In genomic region chr3:149954812-149955211, GRCh38 we compare ENCODE assay signal across 1 cellular context.
A peak's percentile ranks its signal among the peaks of the same experiment; 100 is the strongest.
TF ChIP-seq lines count a peak whose summit lies in the region.

No MANE protein-coding gene starts in this region.

TF ChIP-seq in SK-N-SH treated with all-trans-retinoic acid at 6 μM for 48 hours, 23 proteins besides CTCF, POLR2A, EP300 and RAD21 (continued from another document):
- TF ChIP-seq, protein P1, sequence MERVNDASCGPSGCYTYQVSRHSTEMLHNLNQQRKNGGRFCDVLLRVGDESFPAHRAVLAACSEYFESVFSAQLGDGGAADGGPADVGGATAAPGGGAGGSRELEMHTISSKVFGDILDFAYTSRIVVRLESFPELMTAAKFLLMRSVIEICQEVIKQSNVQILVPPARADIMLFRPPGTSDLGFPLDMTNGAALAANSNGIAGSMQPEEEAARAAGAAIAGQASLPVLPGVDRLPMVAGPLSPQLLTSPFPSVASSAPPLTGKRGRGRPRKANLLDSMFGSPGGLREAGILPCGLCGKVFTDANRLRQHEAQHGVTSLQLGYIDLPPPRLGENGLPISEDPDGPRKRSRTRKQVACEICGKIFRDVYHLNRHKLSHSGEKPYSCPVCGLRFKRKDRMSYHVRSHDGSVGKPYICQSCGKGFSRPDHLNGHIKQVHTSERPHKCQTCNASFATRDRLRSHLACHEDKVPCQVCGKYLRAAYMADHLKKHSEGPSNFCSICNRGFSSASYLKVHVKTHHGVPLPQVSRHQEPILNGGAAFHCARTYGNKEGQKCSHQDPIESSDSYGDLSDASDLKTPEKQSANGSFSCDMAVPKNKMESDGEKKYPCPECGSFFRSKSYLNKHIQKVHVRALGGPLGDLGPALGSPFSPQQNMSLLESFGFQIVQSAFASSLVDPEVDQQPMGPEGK (CRISPR knock-in tag; IDR thresholded peaks at IDR 0.05; ENCODE audit: borderline replicate concordance) = no peak
- TF ChIP-seq ARNTL (CRISPR knock-in tag; IDR thresholded peaks at IDR 0.05; ENCODE audit: borderline replicate concordance, low read depth) (no peak), ESRRG (CRISPR knock-in tag; IDR thresholded peaks at IDR 0.05) (no peak), ZFP30 (CRISPR knock-in tag; IDR thresholded peaks at IDR 0.05) (no peak), TOX (CRISPR knock-in tag; IDR thresholded peaks at IDR 0.05; ENCODE audit: borderline replicate concordance) (no peak), ZFP3 (CRISPR knock-in tag; IDR thresholded peaks at IDR 0.05) (no peak), SNAI2 (CRISPR knock-in tag; IDR thresholded peaks at IDR 0.05) (no peak), ZNF8 (CRISPR knock-in tag; IDR thresholded peaks at IDR 0.05) (no peak), ISL1 (CRISPR knock-in tag; IDR thresholded peaks at IDR 0.05) (peak; percentile 39; the same call in 1 of the 2 replicates), CREB5 (CRISPR knock-in tag; IDR thresholded peaks at IDR 0.05; ENCODE audit: low read depth) (no peak), OSR1 (CRISPR knock-in tag; IDR thresholded peaks at IDR 0.05) (no peak), ZNF70 (CRISPR knock-in tag; IDR thresholded peaks at IDR 0.05) (peak; percentile 87), TCF4 (CRISPR knock-in tag; IDR thresholded peaks at IDR 0.05; ENCODE audit: borderline replicate concordance) (peak; percentile 94)
- TF ChIP-seq, protein P2, sequence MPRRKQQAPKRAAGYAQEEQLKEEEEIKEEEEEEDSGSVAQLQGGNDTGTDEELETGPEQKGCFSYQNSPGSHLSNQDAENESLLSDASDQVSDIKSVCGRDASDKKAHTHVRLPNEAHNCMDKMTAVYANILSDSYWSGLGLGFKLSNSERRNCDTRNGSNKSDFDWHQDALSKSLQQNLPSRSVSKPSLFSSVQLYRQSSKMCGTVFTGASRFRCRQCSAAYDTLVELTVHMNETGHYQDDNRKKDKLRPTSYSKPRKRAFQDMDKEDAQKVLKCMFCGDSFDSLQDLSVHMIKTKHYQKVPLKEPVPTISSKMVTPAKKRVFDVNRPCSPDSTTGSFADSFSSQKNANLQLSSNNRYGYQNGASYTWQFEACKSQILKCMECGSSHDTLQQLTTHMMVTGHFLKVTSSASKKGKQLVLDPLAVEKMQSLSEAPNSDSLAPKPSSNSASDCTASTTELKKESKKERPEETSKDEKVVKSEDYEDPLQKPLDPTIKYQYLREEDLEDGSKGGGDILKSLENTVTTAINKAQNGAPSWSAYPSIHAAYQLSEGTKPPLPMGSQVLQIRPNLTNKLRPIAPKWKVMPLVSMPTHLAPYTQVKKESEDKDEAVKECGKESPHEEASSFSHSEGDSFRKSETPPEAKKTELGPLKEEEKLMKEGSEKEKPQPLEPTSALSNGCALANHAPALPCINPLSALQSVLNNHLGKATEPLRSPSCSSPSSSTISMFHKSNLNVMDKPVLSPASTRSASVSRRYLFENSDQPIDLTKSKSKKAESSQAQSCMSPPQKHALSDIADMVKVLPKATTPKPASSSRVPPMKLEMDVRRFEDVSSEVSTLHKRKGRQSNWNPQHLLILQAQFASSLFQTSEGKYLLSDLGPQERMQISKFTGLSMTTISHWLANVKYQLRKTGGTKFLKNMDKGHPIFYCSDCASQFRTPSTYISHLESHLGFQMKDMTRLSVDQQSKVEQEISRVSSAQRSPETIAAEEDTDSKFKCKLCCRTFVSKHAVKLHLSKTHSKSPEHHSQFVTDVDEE (CRISPR knock-in tag; IDR thresholded peaks at IDR 0.05) = peak; percentile 81; the same call in 1 of the 2 replicates
TF ChIP-seq in SK-N-SH treated with all-trans-retinoic acid at 6 μM for 48 hours: peak in this region for 5.
